Comparison of ENCODE assay signal across 9 cellular contexts in genomic region chr15:51260262-51260661, GRCh38.
"Had no signal": no experiment of that assay in that cellular context is flagged by ENCODE, and none has a peak within 500 bp of the region (broad histone marks: within the 10 kb centered on the region; RNA-seq: fewer than 3 reads in every experiment).

No MANE protein-coding gene starts in this region.

- H3K27me3 ChIP-seq: pancreas had no signal

- H3K9me3 ChIP-seq: pancreas had no signal

- H3K36me3 ChIP-seq: pancreas had no signal

- ATAC-seq: pancreas; stimulated activated effector memory CD8-positive, alpha-beta T cell treated with anti-CD3 and anti-CD28 coated beads, Interleukin-12 subunit alpha, Interleukin-12 subunit beta, amount 100 ng/mL, for 72 hours had no signal

- H3K4me3 ChIP-seq: pancreas, skin epidermis had no signal

- DNase-seq: activated effector memory CD4-positive, alpha-beta T cell treated with Interleukin-2 at 50 U/mL for 16 hours; activated T-cell treated with anti-CD3 and anti-CD28 coated beads, Interleukin-2, amount 50 U/mL, for 24 hours; amygdala; dermis blood vessel endothelial cell; pancreas; retina; substantia nigra had no signal
